ENCODE assay signal across 25 cellular contexts in genomic region chr17:83116783-83117555, GRCh38.
"Had no signal": no experiment of that assay in that cellular context is flagged by ENCODE, and none has a peak within 500 bp of the region (broad histone marks: within the 10 kb centered on the region; RNA-seq: fewer than 3 reads in every experiment).

No MANE protein-coding gene starts in this region.

- H3K27ac Mint-ChIP-seq: activated CD4-positive, alpha-beta memory T cell treated with anti-CD3 and anti-CD28 coated beads for 36 hours; activated CD4-positive, alpha-beta T cell treated with anti-CD3 and anti-CD28 coated beads, Interleukin-2, amount 10 ng/mL, durations not matched to agents 24 days and 14 days; activated naive CD4-positive, alpha-beta T cell treated with anti-CD3 and anti-CD28 coated beads, Interleukin-2, amount 50 U/mL, for 24 hours; activated T-helper 17 cell treated with anti-CD3 and anti-CD28 coated beads, Interleukin-2, amount 50 U/mL, for 72 hours; nephron progenitor cell; stimulated activated naive B cell treated with anti-CD40 and anti-IgM and Interleukin-4, amounts not matched to agents 10 μg/mL and 1 μg/mL and 100 μg/mL, for 72 hours had no signal

- H3K4me1 ChIP-seq: colonic mucosa, pancreas, prostate gland had no signal

- H3K27ac ChIP-seq: colonic mucosa, dorsolateral prefrontal cortex, gastroesophageal sphincter, hepatocyte, pancreas, prostate gland, stomach, tibial artery, upper lobe of right lung had no signal

- H3K36me3 ChIP-seq: colonic mucosa, gastroesophageal sphincter, pancreas, prostate gland, stomach, tibial artery, upper lobe of right lung had no signal

- H3K9me3 ChIP-seq: colonic mucosa, gastroesophageal sphincter, mucosa of descending colon, pancreas, prostate gland, stomach, tibial artery, upper lobe of right lung had no signal

- H3K79me2 ChIP-seq: hepatocyte had no signal

- H3K4me3 Mint-ChIP-seq: activated CD4-positive, alpha-beta memory T cell treated with anti-CD3 and anti-CD28 coated beads for 36 hours; activated CD4-positive, alpha-beta T cell treated with anti-CD3 and anti-CD28 coated beads, Interleukin-2, amount 10 ng/mL, durations not matched to agents 24 days and 14 days; activated naive CD4-positive, alpha-beta T cell treated with anti-CD3 and anti-CD28 coated beads, Interleukin-2, amount 50 U/mL, for 24 hours; activated T-cell treated with anti-CD3 and anti-CD28 coated beads, Interleukin-2, amount 50 U/mL, for 4 hours; activated T-helper 17 cell treated with anti-CD3 and anti-CD28 coated beads, Interleukin-2, amount 50 U/mL, for 72 hours; effector memory CD8-positive, alpha-beta T cell; stimulated activated naive B cell treated with anti-CD40 and anti-IgM and Interleukin-4, amounts not matched to agents 10 μg/mL and 1 μg/mL and 100 μg/mL, for 72 hours had no signal

- DNase-seq: activated CD4-positive, alpha-beta memory T cell treated with anti-CD3 and anti-CD28 coated beads for 36 hours; activated CD4-positive, alpha-beta T cell treated with anti-CD3 and anti-CD28 coated beads, Interleukin-2, amount 10 ng/mL, durations not matched to agents 24 days and 14 days; activated gamma-delta T cell treated with Interleukin-2 at 50 U/mL for 16 hours; activated T-cell treated with anti-CD3 and anti-CD28 coated beads, Interleukin-2, amount 50 U/mL, for 4 hours; colonic mucosa; dorsolateral prefrontal cortex; effector memory CD8-positive, alpha-beta T cell; islet precursor cell; left colon; nephron progenitor cell; stimulated activated CD4-positive, alpha-beta T cell treated with anti-CD3 and anti-CD28 coated beads, Interleukin-1b, Interleukin-23, amount 100 ng/mL, for 48 hours; stimulated activated naive B cell treated with anti-CD40 and anti-IgM and Interleukin-4, amounts not matched to agents 10 μg/mL and 1 μg/mL and 100 μg/mL, for 72 hours; stomach; T-helper 1 cell; upper lobe of right lung had no signal

- ATAC-seq: activated T-cell treated with anti-CD3 and anti-CD28 coated beads, Interleukin-2, amount 50 U/mL, for 4 hours; activated T-helper 17 cell treated with anti-CD3 and anti-CD28 coated beads, Interleukin-2, amount 50 U/mL, for 72 hours; effector memory CD8-positive, alpha-beta T cell; gastroesophageal sphincter; mucosa of descending colon; pancreas; stimulated activated naive B cell treated with anti-CD40 and anti-IgM and Interleukin-4, amounts not matched to agents 10 μg/mL and 1 μg/mL and 100 μg/mL, for 72 hours; upper lobe of right lung had no signal

- H3K4me3 ChIP-seq: colonic mucosa, dorsolateral prefrontal cortex, gastroesophageal sphincter, hepatocyte, lung, mucosa of descending colon, pancreas, prostate gland, smooth muscle cell, stomach, tibial artery, upper lobe of right lung had no signal

- H3K9me3 Mint-ChIP-seq: activated CD4-positive, alpha-beta memory T cell treated with anti-CD3 and anti-CD28 coated beads for 36 hours; activated CD4-positive, alpha-beta T cell treated with anti-CD3 and anti-CD28 coated beads, Interleukin-2, amount 10 ng/mL, durations not matched to agents 24 days and 14 days; activated naive CD4-positive, alpha-beta T cell treated with anti-CD3 and anti-CD28 coated beads, Interleukin-2, amount 50 U/mL, for 24 hours; activated T-cell treated with anti-CD3 and anti-CD28 coated beads, Interleukin-2, amount 50 U/mL, for 4 hours; activated T-helper 17 cell treated with anti-CD3 and anti-CD28 coated beads, Interleukin-2, amount 50 U/mL, for 72 hours; effector memory CD8-positive, alpha-beta T cell; stimulated activated naive B cell treated with anti-CD40 and anti-IgM and Interleukin-4, amounts not matched to agents 10 μg/mL and 1 μg/mL and 100 μg/mL, for 72 hours had no signal

- H3K4me2 ChIP-seq: hepatocyte, smooth muscle cell had no signal

- H3K36me3 Mint-ChIP-seq: activated CD4-positive, alpha-beta memory T cell treated with anti-CD3 and anti-CD28 coated beads for 36 hours; activated naive CD4-positive, alpha-beta T cell treated with anti-CD3 and anti-CD28 coated beads, Interleukin-2, amount 50 U/mL, for 24 hours; stimulated activated naive B cell treated with anti-CD40 and anti-IgM and Interleukin-4, amounts not matched to agents 10 μg/mL and 1 μg/mL and 100 μg/mL, for 72 hours had no signal

- H3K27me3 ChIP-seq: colonic mucosa, tibial artery, upper lobe of right lung had no signal
